ENCODE assay signal across 20 cellular contexts in genomic region chr14:102293784-102294183, GRCh38. TPM values are rescaled to one million over a fixed set of nuclear protein-coding genes. Genes with fewer than 3 reads are reported as not detected.
DNase-seq lines count a peak whose midpoint lies in the region; ATAC-seq and TF ChIP-seq lines count a peak whose summit lies in the region.
"Had no signal": no experiment of that assay in that cellular context is flagged by ENCODE, and none has a peak within 500 bp of the region (broad histone marks: within the 10 kb centered on the region; RNA-seq: fewer than 3 reads in every experiment).

No MANE protein-coding gene starts in this region.

- H3K4me3 Mint-ChIP-seq in mesothelial cell of epicardium, result no peak overlapping the region
- H3K4me3 Mint-ChIP-seq in stimulated activated effector memory CD8-positive, alpha-beta T cell treated with anti-CD3 and anti-CD28 coated beads, Interleukin-12 subunit alpha, Interleukin-12 subunit beta, amount 100 ng/mL, for 72 hours, result no peak overlapping the region
- H3K4me3 Mint-ChIP-seq: activated CD8-positive, alpha-beta memory T cell treated with anti-CD3 and anti-CD28 coated beads, Interleukin-2, amount 10 ng/mL, durations not matched to agents 7 days and 5 days; activated naive CD8-positive, alpha-beta T cell treated with anti-CD3 and anti-CD28 coated beads for 36 hours; CD4-positive, alpha-beta T cell; nephron had no signal

- peaks cover 7% of the 10 kb centered on the region for H3K36me3 Mint-ChIP-seq in mesothelial cell of epicardium
- no peaks in the 10 kb centered on the region for H3K36me3 Mint-ChIP-seq in stimulated activated effector memory CD8-positive, alpha-beta T cell treated with anti-CD3 and anti-CD28 coated beads, Interleukin-12 subunit alpha, Interleukin-12 subunit beta, amount 100 ng/mL, for 72 hours
- H3K36me3 Mint-ChIP-seq: activated CD8-positive, alpha-beta memory T cell treated with anti-CD3 and anti-CD28 coated beads, Interleukin-2, amount 10 ng/mL, durations not matched to agents 7 days and 5 days; activated naive CD8-positive, alpha-beta T cell treated with anti-CD3 and anti-CD28 coated beads for 36 hours had no signal

- no peaks in the 10 kb centered on the region for H3K9me3 Mint-ChIP-seq in mesothelial cell of epicardium
- no peaks in the 10 kb centered on the region for H3K9me3 Mint-ChIP-seq in stimulated activated effector memory CD8-positive, alpha-beta T cell treated with anti-CD3 and anti-CD28 coated beads, Interleukin-12 subunit alpha, Interleukin-12 subunit beta, amount 100 ng/mL, for 72 hours
- H3K9me3 Mint-ChIP-seq: CD4-positive, alpha-beta T cell; nephron had no signal

- no peaks in the 10 kb centered on the region for H3K27me3 Mint-ChIP-seq in mesothelial cell of epicardium (ENCODE audit: low read depth)
- H3K27me3 Mint-ChIP-seq: activated CD8-positive, alpha-beta memory T cell treated with anti-CD3 and anti-CD28 coated beads, Interleukin-2, amount 10 ng/mL, durations not matched to agents 7 days and 5 days; CD4-positive, alpha-beta T cell had no signal

- peaks cover 29% of the 10 kb centered on the region for H3K4me1 Mint-ChIP-seq in mesothelial cell of epicardium
- peaks cover 4% of the 10 kb centered on the region for H3K4me1 Mint-ChIP-seq in stimulated activated effector memory CD8-positive, alpha-beta T cell treated with anti-CD3 and anti-CD28 coated beads, Interleukin-12 subunit alpha, Interleukin-12 subunit beta, amount 100 ng/mL, for 72 hours
- H3K4me1 Mint-ChIP-seq: activated CD8-positive, alpha-beta memory T cell treated with anti-CD3 and anti-CD28 coated beads, Interleukin-2, amount 10 ng/mL, durations not matched to agents 7 days and 5 days had no signal

- DNase-seq in Daoy (ENCODE audit: low read depth) (peak; percentile 51), M059J (ENCODE audit: low read depth) (peak; percentile 21), cardiac fibroblast (ENCODE audit: low read depth in 2 of 2) (peak; percentile 64 to 75), mesothelial cell of epicardium (ENCODE audit: low spot score in 2 of 2, unreplicated experiment in 2 of 2) (no peak), NCI-H1436 treated with DMSO at 0.1 percent for 48 hours (lab: John Stamatoyannopoulos, UW) (no peak), HPDE6-E6E7 (ENCODE audit: extremely low spot score) (no peak), NK-92 (lab: John Stamatoyannopoulos, UW; ENCODE audit: unreplicated experiment) (no peak)
- DNase-seq in stimulated activated effector memory CD8-positive, alpha-beta T cell treated with anti-CD3 and anti-CD28 coated beads, Interleukin-12 subunit alpha, Interleukin-12 subunit beta, amount 100 ng/mL, for 72 hours (ENCODE audit: low spot score in 2 of 2), result no peak
- DNase-seq: activated CD4-positive, alpha-beta T cell treated with anti-CD3 and anti-CD28 coated beads for 4 hours; activated CD8-positive, alpha-beta memory T cell treated with anti-CD3 and anti-CD28 coated beads, Interleukin-2, amount 10 ng/mL, durations not matched to agents 7 days and 5 days; activated naive CD8-positive, alpha-beta T cell treated with anti-CD3 and anti-CD28 coated beads for 36 hours; CD4-positive, alpha-beta T cell; left cardiac atrium; NCI-H2029; NCI-H446 treated with DMSO at 0.1 percent for 48 hours; sigmoid colon; stimulated activated naive CD4-positive, alpha-beta T cell treated with Interleukin-2 at 50 U/mL for 16 hours; transverse colon had no signal

- TF ChIP-seq CTCF in cardiac fibroblast (IDR thresholded peaks at IDR 0.05; ENCODE audit: low read depth, low read length) (no peak), mesothelial cell of epicardium (IDR thresholded peaks at IDR 0.05; ENCODE audit: unreplicated experiment) (no peak)

- no peak for ATAC-seq in stimulated activated effector memory CD8-positive, alpha-beta T cell treated with anti-CD3 and anti-CD28 coated beads, Interleukin-12 subunit alpha, Interleukin-12 subunit beta, amount 100 ng/mL, for 72 hours
- ATAC-seq: activated CD8-positive, alpha-beta memory T cell treated with anti-CD3 and anti-CD28 coated beads, Interleukin-2, amount 10 ng/mL, durations not matched to agents 7 days and 5 days had no signal

- peak overlapping the region; percentile 94 for H3K27ac Mint-ChIP-seq in mesothelial cell of epicardium
- no peak overlapping the region for H3K27ac Mint-ChIP-seq in stimulated activated effector memory CD8-positive, alpha-beta T cell treated with anti-CD3 and anti-CD28 coated beads, Interleukin-12 subunit alpha, Interleukin-12 subunit beta, amount 100 ng/mL, for 72 hours
- H3K27ac Mint-ChIP-seq: activated CD8-positive, alpha-beta memory T cell treated with anti-CD3 and anti-CD28 coated beads, Interleukin-2, amount 10 ng/mL, durations not matched to agents 7 days and 5 days; activated naive CD8-positive, alpha-beta T cell treated with anti-CD3 and anti-CD28 coated beads for 36 hours; CD4-positive, alpha-beta T cell had no signal

- no peak overlapping the region for H3K4me3 ChIP-seq in cardiac fibroblast (replicated peaks in 1 of 2; ENCODE audit: low read depth in 2 of 2, low read length in 2 of 2)
- H3K4me3 ChIP-seq: cardiac muscle cell, sigmoid colon, transverse colon had no signal

RNA-seq across cellular contexts. Expression of gene MOK, which starts 11.2 kb away (rescaled TPM):
- total RNA-seq in Daoy (2014; rRNA removed; shearing (Covaris generic)), result 86.9 and 97.0 TPM in 2 replicates
- total RNA-seq in M059J (2014; rRNA removed; shearing (Covaris generic)), result 27.3 and 44.3 TPM in 2 replicates
- 33.7 to 37.2 TPM (median 34.9 TPM) in 3 replicates for total RNA-seq in mesothelial cell of epicardium

RNA-seq across cellular contexts. Expression of gene ZNF839, which starts 25.8 kb away (rescaled TPM):
- total RNA-seq in Daoy (2014; rRNA removed; shearing (Covaris generic)), result 8.5 and 14.9 TPM in 2 replicates
- total RNA-seq in M059J (2014; rRNA removed; shearing (Covaris generic)), result 3.4 and 4.6 TPM in 2 replicates
- 17.0 to 20.1 TPM (median 19.2 TPM) in 3 replicates for total RNA-seq in mesothelial cell of epicardium

Comparison
In these comparisons a context has a peak if more than half of its experiments do, and no peak if none do; other contexts are left out.
1. DNase-seq: peak in Daoy (single experiment), M059J (single experiment) and cardiac fibroblast (2 of 2); none in mesothelial cell of epicardium (0 of 2), NCI-H1436 treated with DMSO at 0.1 percent for 48 hours (single experiment), stimulated activated effector memory CD8-positive, alpha-beta T cell treated with anti-CD3 and anti-CD28 coated beads, Interleukin-12 subunit alpha, Interleukin-12 subunit beta, amount 100 ng/mL, for 72 hours (0 of 2), HPDE6-E6E7 (single experiment) and NK-92 (single experiment).